In the genomic region with DNA sequence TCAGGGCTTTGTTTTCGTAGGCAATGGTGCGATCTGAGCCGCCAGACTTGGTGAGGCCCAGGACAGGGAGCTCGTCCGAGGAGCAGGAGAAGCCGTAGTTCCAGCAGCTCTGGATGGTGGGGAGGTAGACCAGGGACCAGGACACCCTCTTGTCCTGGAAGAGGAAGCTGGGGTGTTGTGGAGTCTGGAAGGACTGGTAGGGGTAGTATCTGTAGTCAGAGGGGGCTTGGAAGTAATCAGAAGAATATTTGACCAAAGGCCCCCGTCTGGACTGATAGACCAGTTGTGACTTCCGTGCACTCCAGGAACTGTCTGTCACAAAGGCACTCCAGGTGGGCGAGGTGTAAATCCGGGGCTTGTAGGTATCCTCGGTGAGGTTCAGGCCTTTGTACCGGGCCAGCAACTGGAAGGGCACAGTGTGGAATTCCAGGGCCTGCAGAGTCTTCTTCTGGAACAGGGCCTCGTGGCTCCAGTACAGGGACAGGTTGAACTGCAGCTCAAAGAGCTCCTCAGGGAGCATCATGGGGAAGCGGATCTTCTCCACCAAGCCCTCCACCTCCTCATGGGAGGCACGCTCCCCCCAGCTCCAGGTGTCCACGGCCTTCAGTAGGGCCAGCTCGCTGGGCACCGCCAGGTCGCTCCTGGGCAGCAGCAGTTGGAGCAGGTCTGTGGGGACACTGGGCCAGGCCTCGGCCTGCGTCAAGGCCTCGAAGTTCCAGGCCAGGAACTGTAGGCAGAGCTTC, we compare ENCODE assay signal across 2 cellular contexts.
TF ChIP-seq lines count a peak whose summit lies in the region.

No MANE protein-coding gene starts in this region.

TF ChIP-seq in PFSK-1, 5 proteins besides CTCF, POLR2A, EP300 and RAD21:
- TF ChIP-seq FOXP2 (optimal IDR thresholded peaks at IDR 0.05; ENCODE audit: borderline replicate concordance, extremely low read depth, extremely low read length, insufficient read depth) (no peak), TAF1 (IDR thresholded peaks at IDR 0.05; ENCODE audit: borderline replicate concordance, insufficient read depth, low read length) (no peak), POLR2AphosphoS5 (IDR thresholded peaks at IDR 0.05; ENCODE audit: low read depth, low read length) (0 out of 2 replicates have a peak, but pooled peaks have one; percentile 43), REST (IDR thresholded peaks at IDR 0.05; ENCODE audit: insufficient read depth in 1 of 2, low read depth in 2 of 2, low read length in 2 of 2) (no peak), SIN3A (IDR thresholded peaks at IDR 0.05; ENCODE audit: borderline replicate concordance, insufficient read depth, low read length) (no peak)

TF ChIP-seq in endothelial cell of umbilical vein, 7 proteins besides CTCF, POLR2A, EP300 and RAD21:
- TF ChIP-seq, protein P1, sequence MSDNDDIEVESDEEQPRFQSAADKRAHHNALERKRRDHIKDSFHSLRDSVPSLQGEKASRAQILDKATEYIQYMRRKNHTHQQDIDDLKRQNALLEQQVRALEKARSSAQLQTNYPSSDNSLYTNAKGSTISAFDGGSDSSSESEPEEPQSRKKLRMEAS (IDR thresholded peaks at IDR 0.05; ENCODE audit: insufficient read depth, insufficient read length): no peak
- TF ChIP-seq GATA2 (IDR thresholded peaks at IDR 0.05; ENCODE audit: insufficient read depth, insufficient read length, low read depth, low read length): no peak
- no peak for TF ChIP-seq JUN (IDR thresholded peaks at IDR 0.05; ENCODE audit: borderline replicate concordance, insufficient read depth, insufficient read length, low read depth)
- TF ChIP-seq EZH2 (IDR thresholded peaks at IDR 0.05; ENCODE audit: borderline replicate concordance, low read depth, low read length, severe bottlenecking): no peak
- no peak for TF ChIP-seq FOS (IDR thresholded peaks at IDR 0.05; ENCODE audit: borderline replicate concordance, insufficient read depth, low read length)
- TF ChIP-seq POLR2AphosphoS5 (IDR thresholded peaks at IDR 0.05; ENCODE audit: insufficient read depth, low read depth, low read length): no peak
- no peak for TF ChIP-seq MYC (IDR thresholded peaks at IDR 0.05; ENCODE audit: low read depth, low read length)
